14 cellular contexts compared by ENCODE assay signal in genomic region chr3:46187876-46188275, GRCh38. TPM values are rescaled to one million over a fixed set of nuclear protein-coding genes. Genes with fewer than 3 reads are reported as not detected.
DNase-seq lines count a peak whose midpoint lies in the region; ATAC-seq, FAIRE-seq and TF ChIP-seq lines count a peak whose summit lies in the region.
"Had no signal": no experiment of that assay in that cellular context is flagged by ENCODE, and none has a peak within 500 bp of the region (broad histone marks: within the 10 kb centered on the region; RNA-seq: fewer than 3 reads in every experiment).

No MANE protein-coding gene starts in this region.

- CTCF ChIA-PET in activated CD8-positive, alpha-beta memory T cell treated with anti-CD3 and anti-CD28 coated beads, Interleukin-2, amount 10 ng/mL, durations not matched to agents 7 days and 5 days (lab: Charles Lee): interaction anchor here (0.7 to 3.2 kb wide), 4 partner anchors 13 to 370 kb away, joined by 3 to 9 read pairs (median 7); partner anchors contain the start of gene CCR1
- CTCF ChIA-PET in RWPE1 (lab: Yijun Ruan, JAX): no interaction called here

- H3K9me3 ChIP-seq in neural progenitor cell (ENCODE audit: low read depth): no peaks in the 10 kb centered on the region
- H3K9me3 ChIP-seq: neutrophil, thyroid gland had no signal

- no peak for DNase-seq in activated CD8-positive, alpha-beta memory T cell treated with anti-CD3 and anti-CD28 coated beads, Interleukin-2, amount 10 ng/mL, durations not matched to agents 7 days and 5 days
- no peak for DNase-seq in activated CD8-positive, alpha-beta memory T cell treated with anti-CD3 and anti-CD28 coated beads, Interleukin-2, amount 50 U/mL, for 4 hours
- DNase-seq in RWPE1 (ENCODE audit: low spot score) (peak; percentile 25), fibroblast of villous mesenchyme (ENCODE audit: low read depth) (peak; percentile 62), urothelium cell line (ENCODE audit: low spot score) (peak; percentile 32), GM03348 (ENCODE audit: low spot score) (no peak), neural progenitor cell (ENCODE audit: low spot score) (no peak)
- no peak for DNase-seq in stimulated activated CD4-positive, alpha-beta T cell treated with anti-CD3 and anti-CD28 coated beads, Interleukin-4, amount 100 ng/mL, for 1 hour
- DNase-seq: MV-4-11, thyroid gland had no signal

- H3K27me3 ChIP-seq in neural progenitor cell: no peaks in the 10 kb centered on the region
- H3K27me3 ChIP-seq: neutrophil, thyroid gland had no signal

- peaks cover 5% of the 10 kb centered on the region for H3K9me3 Mint-ChIP-seq in activated CD8-positive, alpha-beta memory T cell treated with anti-CD3 and anti-CD28 coated beads, Interleukin-2, amount 10 ng/mL, durations not matched to agents 7 days and 5 days (ENCODE audit: low read depth)
- H3K9me3 Mint-ChIP-seq in neural progenitor cell: peaks cover 2% of the 10 kb centered on the region

- H3K27ac Mint-ChIP-seq in activated CD8-positive, alpha-beta memory T cell treated with anti-CD3 and anti-CD28 coated beads, Interleukin-2, amount 10 ng/mL, durations not matched to agents 7 days and 5 days: peak overlapping the region; percentile 71
- no peak overlapping the region for H3K27ac Mint-ChIP-seq in neural progenitor cell
- H3K27ac Mint-ChIP-seq: activated T-helper 2 cell treated with anti-CD3 and anti-CD28 coated beads, Interferon-gamma antibody, Interleukin-2, Interleukin-4, amounts not matched to agents 10 μg/mL and 5 μg/mL and 100 μg/mL, durations not matched to agents 14 hours and 24 hours and 36 hours had no signal

- peaks cover 23% of the 10 kb centered on the region for H3K4me1 Mint-ChIP-seq in activated CD8-positive, alpha-beta memory T cell treated with anti-CD3 and anti-CD28 coated beads, Interleukin-2, amount 10 ng/mL, durations not matched to agents 7 days and 5 days
- no peaks in the 10 kb centered on the region for H3K4me1 Mint-ChIP-seq in neural progenitor cell

- peaks cover 3% of the 10 kb centered on the region for H3K36me3 Mint-ChIP-seq in activated CD8-positive, alpha-beta memory T cell treated with anti-CD3 and anti-CD28 coated beads, Interleukin-2, amount 10 ng/mL, durations not matched to agents 7 days and 5 days
- no peaks in the 10 kb centered on the region for H3K36me3 Mint-ChIP-seq in neural progenitor cell

- H3F3A ChIP-seq in neural progenitor cell (ENCODE audit: low read depth): no peaks in the 10 kb centered on the region

- H3K36me3 ChIP-seq in neural progenitor cell: no peaks in the 10 kb centered on the region
- H3K36me3 ChIP-seq: neutrophil, thyroid gland had no signal

- FAIRE-seq in urothelium cell line (lab: Jason Lieb, UNC): no peak

- ATAC-seq in activated CD8-positive, alpha-beta memory T cell treated with anti-CD3 and anti-CD28 coated beads, Interleukin-2, amount 10 ng/mL, durations not matched to agents 7 days and 5 days: no peak

- peaks cover 8% of the 10 kb centered on the region for H3K27me3 Mint-ChIP-seq in activated CD8-positive, alpha-beta memory T cell treated with anti-CD3 and anti-CD28 coated beads, Interleukin-2, amount 10 ng/mL, durations not matched to agents 7 days and 5 days
- H3K27me3 Mint-ChIP-seq in neural progenitor cell (ENCODE audit: insufficient read depth, low read depth): peaks cover 4% of the 10 kb centered on the region

- POLR2A ChIA-PET in RWPE1 (lab: Yijun Ruan, JAX; ENCODE audit: low non-redundant PET): no interaction called here

- H3K4me3 ChIP-seq in fibroblast of villous mesenchyme (ENCODE audit: low read depth, low read length): no peak overlapping the region
- H3K4me3 ChIP-seq in neural progenitor cell: no peak overlapping the region
- H3K4me3 ChIP-seq: coronary artery, thyroid gland had no signal

- H3K4me1 ChIP-seq in neural progenitor cell: no peaks in the 10 kb centered on the region
- H3K4me1 ChIP-seq: thyroid gland had no signal

- H3K9ac ChIP-seq in neural progenitor cell: no peak overlapping the region

- H2AFZ ChIP-seq in neural progenitor cell (replicated peaks): no peak overlapping the region

- TF ChIP-seq CTCF in RWPE1 (conservative IDR thresholded peaks at IDR 0.05; ENCODE audit: low read depth) (no peak), fibroblast of villous mesenchyme (IDR thresholded peaks at IDR 0.05; ENCODE audit: insufficient read depth, low read depth, low read length) (no peak), neural progenitor cell (IDR thresholded peaks at IDR 0.05) (no peak)

- no peaks in the 10 kb centered on the region for H3K79me2 ChIP-seq in neural progenitor cell (ENCODE audit: low read depth)

- H3K4me3 Mint-ChIP-seq in activated CD8-positive, alpha-beta memory T cell treated with anti-CD3 and anti-CD28 coated beads, Interleukin-2, amount 10 ng/mL, durations not matched to agents 7 days and 5 days: no peak overlapping the region
- H3K4me3 Mint-ChIP-seq in neural progenitor cell: no peak overlapping the region

- no peaks in the 10 kb centered on the region for H4K20me1 ChIP-seq in neural progenitor cell (ENCODE audit: low read depth)

- H3K4me2 ChIP-seq in neural progenitor cell: no peak overlapping the region

- H3K27ac ChIP-seq in RWPE1 (no peak overlapping the region), neural progenitor cell (no peak overlapping the region)
- H3K27ac ChIP-seq: coronary artery, neutrophil, thyroid gland had no signal

RNA-seq across cellular contexts. Expression of gene CCR1, which starts 20.2 kb away (rescaled TPM):
- total RNA-seq in activated CD8-positive, alpha-beta memory T cell treated with anti-CD3 and anti-CD28 coated beads, Interleukin-2, amount 10 ng/mL, durations not matched to agents 7 days and 5 days: 10 to 100 TPM; 35.3 to 55.6 TPM
- under 0.01 and 0.32 TPM in 2 replicates for total RNA-seq in fibroblast of villous mesenchyme
- total RNA-seq in neural progenitor cell (ENCODE audit: low replicate concordance): 0.19 TPM in 1 of 2 replicates, not detected in the other
- total RNA-seq: A673 had no signal

RNA-seq across cellular contexts. Expression of gene CCR3, which starts 54.4 kb away (rescaled TPM):
- total RNA-seq in activated CD8-positive, alpha-beta memory T cell treated with anti-CD3 and anti-CD28 coated beads, Interleukin-2, amount 10 ng/mL, durations not matched to agents 7 days and 5 days: 1 to 10 TPM; 1.4 to 2.0 TPM
- total RNA-seq in fibroblast of villous mesenchyme: not detected in 2 replicates
- total RNA-seq in neural progenitor cell (ENCODE audit: low replicate concordance): not detected in 2 replicates
- total RNA-seq: A673; activated T-helper 2 cell treated with anti-CD3 and anti-CD28 coated beads, Interferon-gamma antibody, Interleukin-2, Interleukin-4, amounts not matched to agents 10 μg/mL and 5 μg/mL and 100 μg/mL, durations not matched to agents 14 hours and 24 hours and 36 hours; thyroid gland had no signal

Comparison
In these comparisons a context has a peak if more than half of its experiments do, and no peak if none do; other contexts are left out.
1. DNase-seq: peak in RWPE1 (single experiment), fibroblast of villous mesenchyme (single experiment) and urothelium cell line (single experiment); none in activated CD8-positive, alpha-beta memory T cell treated with anti-CD3 and anti-CD28 coated beads, Interleukin-2, amount 10 ng/mL, durations not matched to agents 7 days and 5 days (single experiment), activated CD8-positive, alpha-beta memory T cell treated with anti-CD3 and anti-CD28 coated beads, Interleukin-2, amount 50 U/mL, for 4 hours (single experiment), GM03348 (single experiment), stimulated activated CD4-positive, alpha-beta T cell treated with anti-CD3 and anti-CD28 coated beads, Interleukin-4, amount 100 ng/mL, for 1 hour (single experiment) and neural progenitor cell (single experiment).
2. RNA of gene CCR1, which starts 20.2 kb away (total RNA-seq): 35.3 to 55.6 TPM in activated CD8-positive, alpha-beta memory T cell treated with anti-CD3 and anti-CD28 coated beads, Interleukin-2, amount 10 ng/mL, durations not matched to agents 7 days and 5 days; 0.19 TPM in neural progenitor cell and under 0.01 to 0.32 TPM in fibroblast of villous mesenchyme; every median in the first group is over 10 times any median in the second.